In genomic region chr3:13896473-13897154, GRCh38 we compare ENCODE assay signal across 8 cellular contexts. TPM values are rescaled to one million over a fixed set of nuclear protein-coding genes. Genes with fewer than 3 reads are reported as not detected.
DNase-seq lines count a peak whose midpoint lies in the region; ATAC-seq and TF ChIP-seq lines count a peak whose summit lies in the region.

No MANE protein-coding gene starts in this region.

- no peaks in the 10 kb centered on the region for H3K9me3 ChIP-seq in MM.1S (replicated peaks; ENCODE audit: insufficient read depth, low read length)
- peaks cover 7% of the 10 kb centered on the region for H3K9me3 ChIP-seq in mammary epithelial cell (replicated peaks; ENCODE audit: insufficient read depth, low read length)

- H3K9ac ChIP-seq in MM.1S (ENCODE audit: low read length) = peak overlapping the region; percentile 62; the same call in 1 of the 2 replicates
- H3K9ac ChIP-seq in mammary epithelial cell (ENCODE audit: insufficient read depth, low read length) = no peak overlapping the region

- H3K79me2 ChIP-seq in MM.1S (ENCODE audit: low read length) = no peaks in the 10 kb centered on the region
- no peaks in the 10 kb centered on the region for H3K79me2 ChIP-seq in mammary epithelial cell (ENCODE audit: insufficient read depth, low read length)

- H3K27me3 Mint-ChIP-seq in T-cell = peaks cover 0 to 2% of the 10 kb centered on the region in 2 donors

- H3K27me3 ChIP-seq in MM.1S (replicated peaks; ENCODE audit: insufficient read depth, low read length) = peaks cover 17% of the 10 kb centered on the region; the same call in 1 of the 2 replicates
- no peaks in the 10 kb centered on the region for H3K27me3 ChIP-seq in mammary epithelial cell (ENCODE audit: insufficient read depth, low read length)

- no peaks in the 10 kb centered on the region for H3K9me2 ChIP-seq in MM.1S (replicated peaks; ENCODE audit: insufficient read depth, low read length)

- H3K4me3 ChIP-seq in AG04449 (ENCODE audit: low read depth, low read length) (peak overlapping the region; percentile 61; the same call in 1 of the 2 replicates), MM.1S (ENCODE audit: low read length) (peak overlapping the region; percentile 73), mammary epithelial cell (replicated peaks in 1 of 3; ENCODE audit: insufficient read depth in 1 of 3, low read depth in 2 of 3, low read length in 3 of 3) (peak overlapping the region in 1 of 3 experiments; percentile 63)

- POLR2A ChIA-PET in AG04449 (lab: Yijun Ruan, JAX) (interaction anchor here (0.9 kb wide), 1 partner anchor 282 kb away, joined by 3 read pairs; the partner anchor contains the start of genes LSM3 and XPC), T-cell (lab: Charles Lee) (interaction anchor here (0.5 to 0.9 kb wide), 5 partner anchors 16 to 1053 kb away, joined by 3 read pairs; partner anchors contain the start of genes LSM3 (in 1 of the 2) and XPC (in 1 of the 2))

- H3K27ac ChIP-seq in MM.1S (ENCODE audit: low read length) = no peak overlapping the region
- H3K27ac ChIP-seq in mammary epithelial cell (ENCODE audit: insufficient read depth, low read depth, low read length) = no peak overlapping the region

- H3K9me3 Mint-ChIP-seq in T-cell = peaks cover 11 to 27% (median 16%) of the 10 kb centered on the region in 3 donors

- dilution Hi-C loops in mammary epithelial cell (cut with HindIII; ENCODE audit: low sequenced_read_pairs) = no loop called here

- WGBS in mammary epithelial cell (ENCODE audit: low coverage, missing lambda C conversion rate) = 16% methylated on average over 12 of the region's 12 CpGs

- peak overlapping the region; percentile 7 to 91 for H3K27ac Mint-ChIP-seq in T-cell

- TF ChIP-seq CTCF in AG04449 (IDR thresholded peaks at IDR 0.05; ENCODE audit: insufficient read depth, low read length, missing control alignments) (peak; percentile 67), GM12873 (IDR thresholded peaks at IDR 0.05; ENCODE audit: insufficient read depth, low read depth, low read length, missing control alignments) (peak; percentile 65), MM.1S (IDR thresholded peaks at IDR 0.05; ENCODE audit: low read length) (peak; percentile 83), mammary epithelial cell (conservative IDR thresholded peaks at IDR 0.05 in 1 of 2, IDR thresholded peaks at IDR 0.05 in 1 of 2; ENCODE audit: extremely low read depth in 1 of 2, insufficient read depth in 1 of 2, low read depth in 1 of 2, low read length in 2 of 2) (peak; percentile 92 to 93)

- intact Hi-C loops in mammary epithelial cell (cut with micrococcal nuclease) = loop anchor here (1.0 to 10.0 kb wide), 10 partner anchors 218 to 1024 kb away; partner anchors contain the start of genes LSM3, TMEM43 and XPC

- BruUV-seq in mammary epithelial cell (replicated peaks; lab: Mats Ljungman, UMichigan) = no TSS peak

- H3K36me3 ChIP-seq in MM.1S (replicated peaks; ENCODE audit: insufficient read depth, low read length) (no peaks in the 10 kb centered on the region), mammary epithelial cell (ENCODE audit: insufficient read depth, low read length) (no peaks in the 10 kb centered on the region)

- H3K4me2 ChIP-seq in MM.1S (ENCODE audit: low read depth, low read length) (peak overlapping the region; percentile 98), mammary epithelial cell (ENCODE audit: insufficient read depth, low read depth, low read length) (peak overlapping the region; percentile 85)

- H3F3A ChIP-seq in MM.1S (ENCODE audit: insufficient read depth, low read length) = peaks cover 6% of the 10 kb centered on the region; the same call in 1 of the 2 replicates

- ATAC-seq in T-cell (replicated peaks in 1 of 4) (peak; percentile 30 to 46 (median 40)), HG03442 (IDR thresholded peaks at IDR 0.05; ENCODE audit: unreplicated experiment) (no peak)

- H3K4me1 ChIP-seq in MM.1S (ENCODE audit: low read length) (0 out of 2 replicates have a peak, but pooled peaks cover 4% of the 10 kb centered on the region), mammary epithelial cell (ENCODE audit: insufficient read depth, low read length) (peaks cover 20% of the 10 kb centered on the region)

- CTCF ChIA-PET in AG04449 (lab: Yijun Ruan, JAX) (interaction anchor here (0.6 to 4.0 kb wide), 51 partner anchors 10 to 1025 kb away, joined by 3 to 62 read pairs (median 4); partner anchors contain the start of genes CCDC174, CHCHD4, LSM3 and TMEM43), T-cell (lab: Charles Lee) (interaction anchor here (0.5 to 2.1 kb wide), 30 partner anchors 9 to 1025 kb away, joined by 3 to 18 read pairs (median 4); partner anchors contain the start of genes CHCHD4 (in 2 of the 2), TMEM43 (in 2 of the 2), CCDC174 (in 1 of the 2) and LSM3 (in 1 of the 2)), mammary epithelial cell (lab: Charles Lee; ENCODE audit: low non-redundant PET) (interaction anchor here (0.5 to 1.6 kb wide), 8 partner anchors 17 to 572 kb away, joined by 3 to 12 read pairs (median 4); partner anchors contain the start of gene WNT7A)

- peak overlapping the region; percentile 88 to 92 (median 88) for H3K4me3 Mint-ChIP-seq in T-cell

- in situ Hi-C loops in mammary epithelial cell (cut with MboI; ENCODE audit: low sequenced_read_pairs in 2 of 2) = loop anchor here (5.0 to 10.0 kb wide), 3 partner anchors 218 to 568 kb away; partner anchors contain the start of gene TMEM43 (in 1 of the 2)

- H4K20me1 ChIP-seq in MM.1S (ENCODE audit: insufficient read depth, low read length) (no peaks in the 10 kb centered on the region), mammary epithelial cell (ENCODE audit: insufficient read depth, low read length) (no peaks in the 10 kb centered on the region)

- H3K4me1 Mint-ChIP-seq in T-cell = peaks cover 14 to 27% (median 20%) of the 10 kb centered on the region in 3 donors

- DNase-seq in AG04449 (ENCODE audit: low read depth, low spot score) (no peak), MM.1S (peak; percentile 77), T-cell (peak in 29 of 34 experiments; percentile 16 to 66 (median 52)), mammary epithelial cell (peak; percentile 72), kidney glomerular epithelial cell (lab: John Stamatoyannopoulos, UW) (peak; percentile 49)
- DNase-seq in stimulated activated CD4-positive, alpha-beta T cell treated with anti-CD3 and anti-CD28 coated beads, Interleukin-1b, Interleukin-23, amount 100 ng/mL, for 48 hours = peak; percentile 60

- H3K36me3 Mint-ChIP-seq in T-cell = peaks cover 28% of the 10 kb centered on the region

- H2AFZ ChIP-seq in MM.1S (ENCODE audit: low read length) = peak overlapping the region; percentile 87
- H2AFZ ChIP-seq in mammary epithelial cell (ENCODE audit: low read depth, low read length) = peak overlapping the region; percentile 50

RNA-seq across cellular contexts. Expression of gene WNT7A, which starts 16.7 kb away (rescaled TPM):
- total RNA-seq in T-cell = 10 to 100 TPM in 4 of 5 donors, 1 to 10 TPM in 1; 8.2 to 15.4 (median 11.7) TPM
- total RNA-seq in mammary epithelial cell = 10 to 100 TPM in 1 of 2 donors, under 1 TPM in 1; 0.67 to 19.9 TPM
- 11.1 TPM for polyA plus RNA-seq in mammary epithelial cell
- 27.6 TPM for polyA minus RNA-seq in mammary epithelial cell
